Comparison of ENCODE assay signal across 19 cellular contexts in the genomic region with DNA sequence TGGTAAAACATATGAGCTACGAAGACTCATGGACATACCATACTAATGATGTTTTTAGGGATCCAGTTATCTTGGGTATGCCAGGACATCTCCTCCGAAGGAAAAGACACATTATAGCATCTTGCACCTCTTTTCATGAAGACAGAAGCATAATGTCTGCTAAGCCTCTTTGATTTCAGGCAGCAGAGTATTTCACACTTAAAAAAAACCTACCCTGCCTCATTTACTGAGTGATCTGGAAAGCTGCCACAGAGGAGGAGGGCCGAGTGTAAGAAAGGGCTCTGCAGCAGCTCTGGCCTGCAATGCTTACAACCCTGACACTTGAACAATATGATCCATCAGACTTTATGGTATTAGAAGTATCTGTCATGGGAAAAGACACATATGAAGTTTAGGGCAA.
A peak's percentile ranks its signal among the peaks of the same experiment; 100 is the strongest.
DNase-seq lines count a peak whose midpoint lies in the region; TF ChIP-seq lines count a peak whose summit lies in the region.
"Had no signal": no experiment of that assay in that cellular context is flagged by ENCODE, and none has a peak within 500 bp of the region (broad histone marks: within the 10 kb centered on the region; RNA-seq: fewer than 3 reads in every experiment).

No MANE protein-coding gene starts in this region.

- H3K27me3 ChIP-seq in ascending aorta, result no peaks in the 10 kb centered on the region
- H3K27me3 ChIP-seq in brain microvascular endothelial cell (replicated peaks), result no peaks in the 10 kb centered on the region
- H3K27me3 ChIP-seq: BE2C, BLaER1 had no signal

- peaks cover 0 to 16% of the 10 kb centered on the region in 2 donors for H3K4me1 ChIP-seq in ascending aorta
- H3K4me1 ChIP-seq: A549, BE2C, BLaER1, Caco-2 had no signal

- H3K9me3 ChIP-seq in ascending aorta, result no peaks in the 10 kb centered on the region
- H3K9me3 ChIP-seq: A549, BE2C, BLaER1, Caco-2 had no signal

- H3K4me1 Mint-ChIP-seq in CD14-positive monocyte, result no peaks in the 10 kb centered on the region

- no peak overlapping the region for H3K27ac Mint-ChIP-seq in CD14-positive monocyte
- H3K27ac Mint-ChIP-seq: CD4-positive, alpha-beta T cell; CD8-positive, alpha-beta T cell had no signal

- TF ChIP-seq CTCF in ascending aorta (IDR thresholded peaks at IDR 0.05), result no peak
- no peak for TF ChIP-seq CTCF in coronary artery (IDR thresholded peaks at IDR 0.05)
- TF ChIP-seq CTCF in brain microvascular endothelial cell (IDR thresholded peaks at IDR 0.05; ENCODE audit: low read depth, low read length, missing control alignments), result no peak
- TF ChIP-seq CTCF in CD14-positive monocyte (IDR thresholded peaks at IDR 0.05), result no peak

- in situ Hi-C loops in brain microvascular endothelial cell (cut with HindIII; ENCODE audit: low pct_ligation_motif_present, low sequenced_read_pairs), result no loop called here

- H3K36me3 ChIP-seq in ascending aorta, result no peaks in the 10 kb centered on the region
- H3K36me3 ChIP-seq in brain microvascular endothelial cell (replicated peaks), result no peaks in the 10 kb centered on the region
- H3K36me3 ChIP-seq: BE2C, BLaER1 had no signal

- intact Hi-C loops in ascending aorta (cut with DNase I) (no loop called here), CD14-positive monocyte (cut with micrococcal nuclease) (no loop called here)

- H3K9me3 Mint-ChIP-seq in CD14-positive monocyte, result peaks cover 0 to 4% (median 0%) of the 10 kb centered on the region in 7 donors
- H3K9me3 Mint-ChIP-seq: CD8-positive, alpha-beta T cell had no signal

- DNase-seq in Ammon's horn (ENCODE audit: low spot score), result peak; percentile 23
- DNase-seq in ascending aorta (ENCODE audit: low spot score in 2 of 2), result no peak
- no peak for DNase-seq in coronary artery (ENCODE audit: low spot score)
- peak; percentile 53 for DNase-seq in superior temporal gyrus (ENCODE audit: extremely low spot score)
- no peak for DNase-seq in brain microvascular endothelial cell
- DNase-seq in CD14-positive monocyte (ENCODE audit: low spot score), result no peak
- no peak for DNase-seq in dermis blood vessel endothelial cell
- DNase-seq: AML-193; BE2C; C1 segment of cervical spinal cord; Caco-2; Calu3; CD4-positive, alpha-beta T cell; CD8-positive, alpha-beta T cell; DMS79 treated with DMSO at 0.1 percent for 48 hours; GF-D8 had no signal

- H3K36me3 Mint-ChIP-seq in CD14-positive monocyte, result no peaks in the 10 kb centered on the region
- H3K36me3 Mint-ChIP-seq: CD8-positive, alpha-beta T cell had no signal

- peak overlapping the region; percentile 6 to 36 for H3K27ac ChIP-seq in ascending aorta
- H3K27ac ChIP-seq in coronary artery, result peak overlapping the region; percentile 17 to 35
- H3K27ac ChIP-seq in brain microvascular endothelial cell, result no peak overlapping the region
- H3K27ac ChIP-seq: 22Rv1, A549, BLaER1 had no signal

- H3K27me3 Mint-ChIP-seq in CD14-positive monocyte (ENCODE audit: low read depth in 3 of 3), result no peaks in the 10 kb centered on the region
- H3K27me3 Mint-ChIP-seq: CD4-positive, alpha-beta T cell had no signal

- H3K4me3 ChIP-seq in ascending aorta (no peak overlapping the region), coronary artery (no peak overlapping the region), brain microvascular endothelial cell (ENCODE audit: low read depth, low read length) (no peak overlapping the region)
- H3K4me3 ChIP-seq: A549, BLaER1 had no signal

- no peak overlapping the region for H3K4me3 Mint-ChIP-seq in CD14-positive monocyte
- H3K4me3 Mint-ChIP-seq: CD4-positive, alpha-beta T cell; CD8-positive, alpha-beta T cell had no signal

Comparison
In these comparisons a context has a peak if more than half of its experiments do, and no peak if none do; other contexts are left out.
1. DNase-seq: peak in Ammon's horn (single experiment) and superior temporal gyrus (single experiment); none in ascending aorta (0 of 2), coronary artery (single experiment), brain microvascular endothelial cell (single experiment), CD14-positive monocyte (single experiment) and dermis blood vessel endothelial cell (single experiment).